ENCODE assay signal across 9 cellular contexts in genomic region chr11:109864161-109864661, GRCh38.
DNase-seq lines count a peak whose midpoint lies in the region; ATAC-seq, FAIRE-seq and TF ChIP-seq lines count a peak whose summit lies in the region.
"Had no signal": no experiment of that assay in that cellular context is flagged by ENCODE, and none has a peak within 500 bp of the region (broad histone marks: within the 10 kb centered on the region; RNA-seq: fewer than 3 reads in every experiment).

No MANE protein-coding gene starts in this region.

- no peak overlapping the region for H3K27ac ChIP-seq in dorsolateral prefrontal cortex
- no peak overlapping the region for H3K27ac ChIP-seq in CD4-positive, alpha-beta memory T cell (ENCODE audit: low read depth, low read length)

- no peaks in the 10 kb centered on the region for H3K9me3 ChIP-seq in CD4-positive, alpha-beta memory T cell (ENCODE audit: control insufficient read depth in 1 of 2, low read length in 2 of 2)

- ATAC-seq in GM19455 (IDR thresholded peaks at IDR 0.05; ENCODE audit: unreplicated experiment) (peak; percentile 93), HG03108 (IDR thresholded peaks at IDR 0.05; ENCODE audit: unreplicated experiment) (peak; percentile 94)

- no peaks in the 10 kb centered on the region for H3K36me3 Mint-ChIP-seq in CD4-positive, alpha-beta memory T cell

- no peaks in the 10 kb centered on the region for H3K27me3 ChIP-seq in bronchial epithelial cell (ENCODE audit: control insufficient read depth, insufficient read depth, low read length)
- H3K27me3 ChIP-seq in dorsolateral prefrontal cortex, result no peaks in the 10 kb centered on the region
- no peaks in the 10 kb centered on the region for H3K27me3 ChIP-seq in CD4-positive, alpha-beta memory T cell (ENCODE audit: insufficient read depth, low read length)

- H3K9me3 Mint-ChIP-seq in CD4-positive, alpha-beta memory T cell, result peaks cover 0 to 4% (median 0%) of the 10 kb centered on the region in 8 donors

- POLR2A ChIA-PET in CD4-positive, alpha-beta memory T cell (lab: Charles Lee; ENCODE audit: partially characterized antibody), result no interaction called here

- no peaks in the 10 kb centered on the region for H3K4me1 ChIP-seq in CD4-positive, alpha-beta memory T cell (ENCODE audit: insufficient read depth, low read length)

- intact Hi-C loops in dorsolateral prefrontal cortex (cut with DNase I), result no loop called here
- intact Hi-C loops in CD4-positive, alpha-beta memory T cell (cut with micrococcal nuclease), result no loop called here

- H3K4me3 ChIP-seq in GM12864 (ENCODE audit: low read depth, low read length) (no peak overlapping the region), bronchial epithelial cell (ENCODE audit: low read depth, low read length) (no peak overlapping the region), dorsolateral prefrontal cortex (no peak overlapping the region)
- H3K4me3 ChIP-seq in CD4-positive, alpha-beta memory T cell (ENCODE audit: low read length in 2 of 2), result no peak overlapping the region

- no peaks in the 10 kb centered on the region for H3K4me1 Mint-ChIP-seq in CD4-positive, alpha-beta memory T cell

- peak; percentile 52 for FAIRE-seq in bronchial epithelial cell (lab: Jason Lieb, UNC)

- H3K27me3 Mint-ChIP-seq in CD4-positive, alpha-beta memory T cell, result peaks cover 0 to 1% of the 10 kb centered on the region in 2 donors

- no peak for TF ChIP-seq CTCF in GM12864 (IDR thresholded peaks at IDR 0.05; ENCODE audit: low read depth, low read length, missing control alignments)
- no peak for TF ChIP-seq CTCF in bronchial epithelial cell (IDR thresholded peaks at IDR 0.05; ENCODE audit: insufficient read depth, low read length, severe bottlenecking)
- no peak for TF ChIP-seq CTCF in dorsolateral prefrontal cortex (IDR thresholded peaks at IDR 0.05 in 54 of 56, conservative IDR thresholded peaks at IDR 0.05 in 2 of 56; ENCODE audit: low read depth in 1 of 56, partially characterized antibody in 56 of 56)

- H3K36me3 ChIP-seq in bronchial epithelial cell (ENCODE audit: control insufficient read depth, insufficient read depth, low read length), result no peaks in the 10 kb centered on the region
- H3K36me3 ChIP-seq in CD4-positive, alpha-beta memory T cell (ENCODE audit: insufficient read depth, low read length), result no peaks in the 10 kb centered on the region

- no peak overlapping the region for H3K27ac Mint-ChIP-seq in CD4-positive, alpha-beta memory T cell

- no peak overlapping the region for H3K4me3 Mint-ChIP-seq in CD4-positive, alpha-beta memory T cell

- DNase-seq in GM12864 (ENCODE audit: low read depth) (peak; percentile 49), bronchial epithelial cell (ENCODE audit: low read depth) (no peak), dorsolateral prefrontal cortex (no peak), OCI-M2 (lab: John Stamatoyannopoulos, UW; ENCODE audit: unreplicated experiment) (no peak)
- DNase-seq in CD4-positive, alpha-beta memory T cell, result no peak
- DNase-seq in activated CD4-positive, CD25-positive, alpha-beta regulatory T cell treated with anti-CD3 and anti-CD28 coated beads, Interleukin-2, amount 50 U/mL, for 72 hours, result no peak
- DNase-seq: DMS53 had no signal

- CTCF ChIA-PET in CD4-positive, alpha-beta memory T cell (lab: Charles Lee; ENCODE audit: partially characterized antibody), result no interaction called here
